Comparison of ENCODE assay signal across 1 cellular context in the genomic region with DNA sequence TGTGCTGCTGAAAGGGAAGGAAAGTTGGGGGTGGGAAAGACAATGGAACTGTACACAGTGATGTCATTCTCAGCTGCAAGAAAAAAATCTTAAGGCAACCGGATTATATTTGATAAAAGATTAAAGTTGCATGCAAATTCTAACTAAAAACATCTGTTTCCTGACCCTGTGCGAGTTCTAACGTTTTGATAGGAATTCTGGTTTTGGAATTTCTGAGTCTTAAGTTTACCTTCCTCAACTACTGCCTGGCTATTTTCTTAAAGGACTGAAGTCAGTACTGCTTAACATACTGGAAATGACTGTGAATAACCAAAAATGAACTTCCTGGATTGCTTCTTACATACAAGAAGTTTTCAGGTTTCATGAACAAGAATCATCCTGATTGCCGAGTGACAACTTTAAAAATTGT.
TF ChIP-seq lines count a peak whose summit lies in the region.

No MANE protein-coding gene starts in this region.

TF ChIP-seq in IMR-90, 13 proteins besides CTCF, POLR2A, EP300 and RAD21 (continued from another document):
- TF ChIP-seq, protein P1, sequence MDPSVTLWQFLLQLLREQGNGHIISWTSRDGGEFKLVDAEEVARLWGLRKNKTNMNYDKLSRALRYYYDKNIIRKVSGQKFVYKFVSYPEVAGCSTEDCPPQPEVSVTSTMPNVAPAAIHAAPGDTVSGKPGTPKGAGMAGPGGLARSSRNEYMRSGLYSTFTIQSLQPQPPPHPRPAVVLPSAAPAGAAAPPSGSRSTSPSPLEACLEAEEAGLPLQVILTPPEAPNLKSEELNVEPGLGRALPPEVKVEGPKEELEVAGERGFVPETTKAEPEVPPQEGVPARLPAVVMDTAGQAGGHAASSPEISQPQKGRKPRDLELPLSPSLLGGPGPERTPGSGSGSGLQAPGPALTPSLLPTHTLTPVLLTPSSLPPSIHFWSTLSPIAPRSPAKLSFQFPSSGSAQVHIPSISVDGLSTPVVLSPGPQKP (IDR thresholded peaks at IDR 0.05; ENCODE audit: borderline replicate concordance, low read depth, low read length) = no peak
- TF ChIP-seq MXI1 (IDR thresholded peaks at IDR 0.05; ENCODE audit: borderline replicate concordance, low read depth, low read length) (no peak), CHD1 (IDR thresholded peaks at IDR 0.05; ENCODE audit: low read depth, low read length) (no peak), RCOR1 (IDR thresholded peaks at IDR 0.05; ENCODE audit: insufficient replicate concordance, low read length) (no peak), CEBPB (IDR thresholded peaks at IDR 0.05; ENCODE audit: low read depth, low read length) (no peak), BHLHE40 (IDR thresholded peaks at IDR 0.05; ENCODE audit: low read depth, low read length) (no peak), RFX5 (IDR thresholded peaks at IDR 0.05; ENCODE audit: low read depth, low read length) (no peak), SMC3 (IDR thresholded peaks at IDR 0.05; ENCODE audit: low read depth, low read length) (no peak), MAZ (IDR thresholded peaks at IDR 0.05; ENCODE audit: borderline replicate concordance, low read depth, low read length) (no peak)
TF ChIP-seq in IMR-90: peak in this region for 0.
